9 cellular contexts compared by ENCODE assay signal in the genomic region with DNA sequence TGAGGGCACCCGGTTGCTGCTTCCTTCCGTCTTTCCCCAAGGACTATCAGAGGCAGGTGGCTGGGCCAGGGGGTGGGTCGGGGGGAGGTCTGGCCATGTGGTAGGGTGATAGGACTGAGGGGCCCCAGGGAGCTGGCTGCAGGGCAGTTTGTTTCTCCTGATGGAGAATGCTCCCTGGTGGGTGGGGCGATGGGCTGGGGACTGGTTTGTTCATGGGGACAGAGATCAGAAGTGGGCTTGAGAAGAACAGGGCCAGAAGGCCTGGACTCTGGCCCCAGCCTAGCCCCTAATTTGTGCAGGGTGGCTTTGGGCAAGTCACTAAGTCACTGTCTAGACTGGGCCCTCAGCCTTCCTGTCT.
A peak's percentile ranks its signal among the peaks of the same experiment; 100 is the strongest.
DNase-seq lines count a peak whose midpoint lies in the region; ATAC-seq and TF ChIP-seq lines count a peak whose summit lies in the region.
"Had no signal": no experiment of that assay in that cellular context is flagged by ENCODE, and none has a peak within 500 bp of the region (broad histone marks: within the 10 kb centered on the region; RNA-seq: fewer than 3 reads in every experiment).

No MANE protein-coding gene starts in this region.

- peaks cover 51% of the 10 kb centered on the region for H3K36me3 Mint-ChIP-seq in activated T-cell treated with anti-CD3 and anti-CD28 coated beads, Interleukin-2, amount 50 U/mL, for 24 hours (ENCODE audit: low read depth)

- no peaks in the 10 kb centered on the region for H3K9me3 Mint-ChIP-seq in activated T-cell treated with anti-CD3 and anti-CD28 coated beads, Interleukin-2, amount 50 U/mL, for 24 hours

- no peak overlapping the region for H3K9ac ChIP-seq in mesenchymal stem cell (ENCODE audit: low read length)

- H4K8ac ChIP-seq in mesenchymal stem cell (ENCODE audit: low read length), result peak overlapping the region; percentile 5

- H2AFZ ChIP-seq in mesenchymal stem cell (ENCODE audit: low read depth, low read length), result no peak overlapping the region

- no peak overlapping the region for H3K14ac ChIP-seq in mesenchymal stem cell (ENCODE audit: low read length in 2 of 2)

- H3K27me3 Mint-ChIP-seq in activated T-cell treated with anti-CD3 and anti-CD28 coated beads, Interleukin-2, amount 50 U/mL, for 24 hours, result no peaks in the 10 kb centered on the region

- H3K4ac ChIP-seq in mesenchymal stem cell (ENCODE audit: low read depth in 1 of 2, low read length in 2 of 2), result peak overlapping the region in 1 of 2 experiments; percentile 48

- H3K27ac ChIP-seq in angular gyrus (ENCODE audit: low read depth, low read length), result peak overlapping the region; percentile 83
- H3K27ac ChIP-seq in mesenchymal stem cell (ENCODE audit: low read length, poor library complexity, severe bottlenecking), result peak overlapping the region; percentile 95
- H3K27ac ChIP-seq in tibial nerve, result peak overlapping the region in 3 of 4 donors; percentile 43 to 74 (median 61)
- H3K27ac ChIP-seq: WERI-Rb-1 had no signal

- H3K27me3 ChIP-seq in mesenchymal stem cell (ENCODE audit: control insufficient read depth in 1 of 2, insufficient read depth in 1 of 2, low read length in 2 of 2), result no peaks in the 10 kb centered on the region
- no peaks in the 10 kb centered on the region for H3K27me3 ChIP-seq in tibial nerve

- H3K4me3 ChIP-seq in mesenchymal stem cell (ENCODE audit: insufficient read depth in 1 of 2, low read depth in 1 of 2, low read length in 2 of 2), result no peak overlapping the region
- no peak overlapping the region for H3K4me3 ChIP-seq in tibial nerve

- peak overlapping the region; percentile 95 for H2AK5ac ChIP-seq in mesenchymal stem cell (ENCODE audit: low read length, severe bottlenecking)

- H2BK5ac ChIP-seq in mesenchymal stem cell (ENCODE audit: low read depth, low read length, poor library complexity, severe bottlenecking), result no peak overlapping the region

- H4K91ac ChIP-seq in mesenchymal stem cell (ENCODE audit: low read length), result no peak overlapping the region

- no peak for TF ChIP-seq EP300 in tibial nerve (IDR thresholded peaks at IDR 0.05)

- 96% methylated on average over 4 of the region's 4 CpGs for WGBS in mesenchymal stem cell
- WGBS in tibial nerve, 2 donors, result 44 to 91% methylated on average over 4 of the region's 4 CpGs

- H3K79me1 ChIP-seq in mesenchymal stem cell (replicated peaks; ENCODE audit: low read length, poor library complexity, severe bottlenecking), result peaks cover 22% of the 10 kb centered on the region

- no peak for TF ChIP-seq CTCF in tibial nerve (IDR thresholded peaks at IDR 0.05)

- H3K4me1 ChIP-seq in mesenchymal stem cell (ENCODE audit: control insufficient read depth, insufficient read depth, low read depth, low read length) (peaks cover 49% of the 10 kb centered on the region), tibial nerve (peaks cover 0 to 54% (median 38%) of the 10 kb centered on the region in 4 donors)

- peak overlapping the region; percentile 37 for H2BK15ac ChIP-seq in mesenchymal stem cell (ENCODE audit: low read depth, poor library complexity, severe bottlenecking)

- H3K27ac Mint-ChIP-seq in activated T-cell treated with anti-CD3 and anti-CD28 coated beads, Interleukin-2, amount 50 U/mL, for 24 hours, result peak overlapping the region; percentile 94

- no peak for TF ChIP-seq POLR2A in tibial nerve (IDR thresholded peaks at IDR 0.05)

- peak overlapping the region; percentile 44 to 88 for H2BK12ac ChIP-seq in mesenchymal stem cell (ENCODE audit: low read length in 2 of 2)

- H3K36me3 ChIP-seq in mesenchymal stem cell (ENCODE audit: control insufficient read depth in 1 of 2, insufficient read depth in 2 of 2, low read depth in 1 of 2, low read length in 2 of 2) (peaks cover 10 to 25% of the 10 kb centered on the region in 2 experiments), tibial nerve (peaks cover 0 to 7% (median 0%) of the 10 kb centered on the region in 3 donors)

- H3K18ac ChIP-seq in mesenchymal stem cell (ENCODE audit: low read depth in 1 of 2, low read length in 2 of 2), result peak overlapping the region; percentile 11 to 86

- ATAC-seq in HG02642 (IDR thresholded peaks at IDR 0.05; ENCODE audit: poor library complexity, unreplicated experiment), result no peak

- H3K4me1 Mint-ChIP-seq in activated T-cell treated with anti-CD3 and anti-CD28 coated beads, Interleukin-2, amount 50 U/mL, for 24 hours (ENCODE audit: low read depth), result peaks cover 89% of the 10 kb centered on the region

- H3K4me2 ChIP-seq in mesenchymal stem cell (ENCODE audit: low read length, poor library complexity, severe bottlenecking), result no peak overlapping the region

- peak overlapping the region; percentile 84 for H3K4me3 Mint-ChIP-seq in activated T-cell treated with anti-CD3 and anti-CD28 coated beads, Interleukin-2, amount 50 U/mL, for 24 hours

- DNase-seq in activated T-cell treated with anti-CD3 and anti-CD28 coated beads, Interleukin-2, amount 50 U/mL, for 24 hours, result no peak
- no peak for DNase-seq in activated T-cell treated with anti-CD3 and anti-CD28 coated beads, Interleukin-2, amount 50 U/mL, for 1 hour
- DNase-seq in mesenchymal stem cell (no peak), tibial nerve (ENCODE audit: low spot score in 2 of 2) (no peak), NCI-H1417 treated with DMSO at 0.1 percent for 48 hours (lab: John Stamatoyannopoulos, UW) (no peak), glomerular visceral epithelial cell (ENCODE audit: extremely low spot score) (no peak)
- DNase-seq: WERI-Rb-1 had no signal

- peak overlapping the region; percentile 82 for H2BK120ac ChIP-seq in mesenchymal stem cell (ENCODE audit: low read depth, low read length)

- no peak overlapping the region for H3K23ac ChIP-seq in mesenchymal stem cell (ENCODE audit: low read length in 2 of 2)

- H3K9me3 ChIP-seq in mesenchymal stem cell (ENCODE audit: control insufficient read depth, low read length), result no peaks in the 10 kb centered on the region
- H3K9me3 ChIP-seq in tibial nerve, result no peaks in the 10 kb centered on the region
